Comparison of ENCODE assay signal across 10 cellular contexts in the genomic region with DNA sequence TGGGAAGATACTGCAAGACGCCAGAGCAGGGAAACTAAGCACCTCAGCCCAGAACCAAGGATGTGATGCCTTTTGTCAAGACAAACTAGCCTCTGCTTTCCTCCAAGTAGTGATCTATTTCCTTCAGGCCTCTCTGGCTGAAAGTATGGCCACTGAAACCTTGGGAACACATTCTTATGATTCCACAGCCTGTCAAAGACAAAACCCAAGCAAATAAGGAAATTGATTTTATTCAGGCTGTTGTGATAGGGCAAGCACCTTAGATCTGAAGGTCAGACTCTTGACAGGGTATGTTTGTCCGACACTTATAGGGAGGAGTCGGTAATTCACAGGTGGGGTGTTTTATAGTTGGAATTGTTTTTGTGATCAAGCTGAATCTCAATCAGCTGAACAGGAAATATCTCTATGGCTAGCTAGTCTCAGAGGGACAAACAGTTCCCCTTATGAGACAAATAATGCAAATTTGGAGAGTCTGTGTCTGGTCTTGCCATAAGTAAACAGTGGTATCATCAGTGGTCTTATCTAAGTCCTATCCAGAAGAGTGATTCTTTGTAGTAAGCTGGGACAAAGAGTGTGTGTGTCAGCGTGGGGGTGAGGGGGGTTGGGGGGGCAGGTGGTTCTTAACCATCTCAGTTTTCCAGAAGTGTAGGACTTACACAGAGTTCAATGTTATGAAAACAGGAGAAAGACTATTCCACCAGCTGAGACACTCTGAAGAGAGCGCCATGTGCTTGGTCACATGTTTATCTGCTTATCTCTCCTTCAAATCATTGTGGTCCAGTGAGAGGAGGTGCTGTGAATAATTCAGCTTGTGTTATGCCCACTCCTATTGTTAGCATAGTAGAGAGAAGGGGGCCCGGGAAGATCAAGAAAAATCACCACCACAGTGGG. TPM values are rescaled to one million over a fixed set of nuclear protein-coding genes. Genes with fewer than 3 reads are reported as not detected.
A peak's percentile ranks its signal among the peaks of the same experiment; 100 is the strongest.
DNase-seq lines count a peak whose midpoint lies in the region; ATAC-seq and TF ChIP-seq lines count a peak whose summit lies in the region.
"Had no signal": no experiment of that assay in that cellular context is flagged by ENCODE, and none has a peak within 500 bp of the region (broad histone marks: within the 10 kb centered on the region; RNA-seq: fewer than 3 reads in every experiment).

No MANE protein-coding gene starts in this region.

- dilution Hi-C loops in mammary epithelial cell (cut with HindIII; ENCODE audit: low sequenced_read_pairs), result no loop called here

- no peaks in the 10 kb centered on the region for H3K4me1 ChIP-seq in mammary epithelial cell (ENCODE audit: insufficient read depth, low read length)
- H3K4me1 ChIP-seq in colonic mucosa, result no peaks in the 10 kb centered on the region
- peaks cover 0 to 40% (median 10%) of the 10 kb centered on the region in 4 donors for H3K4me1 ChIP-seq in transverse colon

- peaks cover 4% of the 10 kb centered on the region for H3K36me3 Mint-ChIP-seq in MCF 10A (ENCODE audit: insufficient read depth, unreplicated experiment)
- H3K36me3 Mint-ChIP-seq in activated T-helper 1 cell treated with anti-CD3 and anti-CD28 coated beads, Interleukin-12 subunit alpha, Interleukin-12 subunit beta, Interleukin-2, Interleukin-4 antibody, amounts not matched to agents 30 ng/mL and 10 ng/mL and 1 ng/mL, durations not matched to agents 14 hours and 24 hours and 36 hours (ENCODE audit: low read depth), result no peaks in the 10 kb centered on the region

- no peak for TF ChIP-seq EP300 in transverse colon (IDR thresholded peaks at IDR 0.05; ENCODE audit: low read depth)

- H3K36me3 ChIP-seq in mammary epithelial cell (ENCODE audit: insufficient read depth, low read length) (no peaks in the 10 kb centered on the region), colonic mucosa (no peaks in the 10 kb centered on the region), transverse colon (no peaks in the 10 kb centered on the region)

- intact Hi-C loops in mammary epithelial cell (cut with micrococcal nuclease) (no loop called here), MCF 10A (cut with micrococcal nuclease) (no loop called here), colonic mucosa (cut with DNase I) (no loop called here), transverse colon (cut with DNase I; ENCODE audit: low total_unique reads) (no loop called here)
- intact Hi-C loops in activated T-helper 1 cell treated with anti-CD3 and anti-CD28 coated beads, Interleukin-12 subunit alpha, Interleukin-12 subunit beta, Interleukin-2, Interleukin-4 antibody, amounts not matched to agents 30 ng/mL and 10 ng/mL and 1 ng/mL, durations not matched to agents 14 hours and 24 hours and 36 hours (cut with micrococcal nuclease), result no loop called here

- in situ Hi-C loops in mammary epithelial cell (cut with MboI; ENCODE audit: low sequenced_read_pairs in 2 of 2), result no loop called here
- in situ Hi-C loops in transverse colon (cut with MboI; ENCODE audit: low pct_ligation_motif_present in 1 of 4, low pct_unique_long_range_greater_than_20kb in 1 of 4, low sequenced_read_pairs in 3 of 4), result no loop called here

- no peak for TF ChIP-seq POLR2A in transverse colon (IDR thresholded peaks at IDR 0.05)

- TF ChIP-seq CTCF in mammary epithelial cell (conservative IDR thresholded peaks at IDR 0.05 in 1 of 2, IDR thresholded peaks at IDR 0.05 in 1 of 2; ENCODE audit: extremely low read depth in 1 of 2, insufficient read depth in 1 of 2, low read depth in 1 of 2, low read length in 2 of 2), result no peak
- TF ChIP-seq CTCF in MCF 10A (IDR thresholded peaks at IDR 0.05; ENCODE audit: unreplicated experiment), result no peak
- no peak for TF ChIP-seq CTCF in colonic mucosa (IDR thresholded peaks at IDR 0.05)
- no peak for TF ChIP-seq CTCF in transverse colon (IDR thresholded peaks at IDR 0.05)

- no peaks in the 10 kb centered on the region for H3K9me3 Mint-ChIP-seq in MCF 10A (ENCODE audit: unreplicated experiment)
- H3K9me3 Mint-ChIP-seq in activated T-helper 1 cell treated with anti-CD3 and anti-CD28 coated beads, Interleukin-12 subunit alpha, Interleukin-12 subunit beta, Interleukin-2, Interleukin-4 antibody, amounts not matched to agents 30 ng/mL and 10 ng/mL and 1 ng/mL, durations not matched to agents 14 hours and 24 hours and 36 hours, result no peaks in the 10 kb centered on the region
- H3K9me3 Mint-ChIP-seq: HFFc6 had no signal

- ATAC-seq in HG03432 (IDR thresholded peaks at IDR 0.05; ENCODE audit: unreplicated experiment), result peak; percentile 58

- no peaks in the 10 kb centered on the region for H3K27me3 Mint-ChIP-seq in MCF 10A (ENCODE audit: insufficient read depth, unreplicated experiment)
- H3K27me3 Mint-ChIP-seq in activated T-helper 1 cell treated with anti-CD3 and anti-CD28 coated beads, Interleukin-12 subunit alpha, Interleukin-12 subunit beta, Interleukin-2, Interleukin-4 antibody, amounts not matched to agents 30 ng/mL and 10 ng/mL and 1 ng/mL, durations not matched to agents 14 hours and 24 hours and 36 hours (ENCODE audit: insufficient read depth), result peaks cover 12% of the 10 kb centered on the region

- H3K4me2 ChIP-seq in mammary epithelial cell (ENCODE audit: insufficient read depth, low read depth, low read length), result no peak overlapping the region

- WGBS in mammary epithelial cell (ENCODE audit: low coverage, missing lambda C conversion rate), result 67% methylated on average over 6 of the region's 6 CpGs
- 41 to 44% methylated on average over 5 to 6 of the region's 6 CpGs for WGBS in transverse colon (ENCODE audit: low coverage in 1 of 2), 2 donors

- BruUV-seq in mammary epithelial cell (replicated peaks; lab: Mats Ljungman, UMichigan) (no TSS peak), MCF 10A (replicated peaks; lab: Mats Ljungman, UMichigan) (no TSS peak)

- CTCF ChIA-PET in mammary epithelial cell (lab: Charles Lee; ENCODE audit: low non-redundant PET), result no interaction called here
- CTCF ChIA-PET in MCF 10A (lab: Yijun Ruan, JAX), result interaction anchor here (0.6 kb wide), 1 partner anchor 42 kb away, joined by 3 read pairs; no protein-coding TSS in a partner anchor

- H3K79me2 ChIP-seq in mammary epithelial cell (ENCODE audit: insufficient read depth, low read length), result no peaks in the 10 kb centered on the region

- peak overlapping the region; percentile 37 for H2AFZ ChIP-seq in mammary epithelial cell (ENCODE audit: low read depth, low read length)

- no peaks in the 10 kb centered on the region for H3K27me3 ChIP-seq in mammary epithelial cell (ENCODE audit: insufficient read depth, low read length)
- H3K27me3 ChIP-seq in colonic mucosa, result no peaks in the 10 kb centered on the region
- H3K27me3 ChIP-seq in transverse colon, result no peaks in the 10 kb centered on the region

- no peaks in the 10 kb centered on the region for H3K4me1 Mint-ChIP-seq in MCF 10A (ENCODE audit: insufficient read depth, unreplicated experiment)
- H3K4me1 Mint-ChIP-seq in activated T-helper 1 cell treated with anti-CD3 and anti-CD28 coated beads, Interleukin-12 subunit alpha, Interleukin-12 subunit beta, Interleukin-2, Interleukin-4 antibody, amounts not matched to agents 30 ng/mL and 10 ng/mL and 1 ng/mL, durations not matched to agents 14 hours and 24 hours and 36 hours (ENCODE audit: low read depth), result no peaks in the 10 kb centered on the region

- no peak overlapping the region for H3K27ac Mint-ChIP-seq in MCF 10A (ENCODE audit: low read depth, unreplicated experiment)
- H3K27ac Mint-ChIP-seq in activated T-helper 1 cell treated with anti-CD3 and anti-CD28 coated beads, Interleukin-12 subunit alpha, Interleukin-12 subunit beta, Interleukin-2, Interleukin-4 antibody, amounts not matched to agents 30 ng/mL and 10 ng/mL and 1 ng/mL, durations not matched to agents 14 hours and 24 hours and 36 hours, result no peak overlapping the region
- H3K27ac Mint-ChIP-seq: HFFc6 had no signal

- no peaks in the 10 kb centered on the region for H3K9me3 ChIP-seq in mammary epithelial cell (replicated peaks; ENCODE audit: insufficient read depth, low read length)
- no peaks in the 10 kb centered on the region for H3K9me3 ChIP-seq in colonic mucosa
- no peaks in the 10 kb centered on the region for H3K9me3 ChIP-seq in transverse colon

- H3K4me3 ChIP-seq in mammary epithelial cell (replicated peaks in 1 of 3; ENCODE audit: insufficient read depth in 1 of 3, low read depth in 2 of 3, low read length in 3 of 3) (no peak overlapping the region), colonic mucosa (no peak overlapping the region), transverse colon (no peak overlapping the region)

- H3K27ac ChIP-seq in mammary epithelial cell (ENCODE audit: insufficient read depth, low read depth, low read length) (no peak overlapping the region), colonic mucosa (peak overlapping the region; percentile 80), transverse colon (peak overlapping the region; percentile 76 to 80 (median 77))

- H3K9ac ChIP-seq in mammary epithelial cell (ENCODE audit: insufficient read depth, low read length), result no peak overlapping the region
- peak overlapping the region; percentile 18 to 48 for H3K9ac ChIP-seq in colonic mucosa (ENCODE audit: low read depth in 2 of 2, low read length in 2 of 2)

- H3K4me3 Mint-ChIP-seq in MCF 10A (ENCODE audit: unreplicated experiment), result no peak overlapping the region
- H3K4me3 Mint-ChIP-seq in activated T-helper 1 cell treated with anti-CD3 and anti-CD28 coated beads, Interleukin-12 subunit alpha, Interleukin-12 subunit beta, Interleukin-2, Interleukin-4 antibody, amounts not matched to agents 30 ng/mL and 10 ng/mL and 1 ng/mL, durations not matched to agents 14 hours and 24 hours and 36 hours, result no peak overlapping the region
- H3K4me3 Mint-ChIP-seq: HFFc6 had no signal

- H4K20me1 ChIP-seq in mammary epithelial cell (ENCODE audit: insufficient read depth, low read length), result no peaks in the 10 kb centered on the region

- DNase-seq in mammary epithelial cell (no peak), MCF 10A (ENCODE audit: unreplicated experiment) (no peak), colonic mucosa (peak; percentile 41), transverse colon (no peak), A172 (ENCODE audit: low spot score) (no peak), midbrain (lab: John Stamatoyannopoulos, UW) (no peak)
- DNase-seq in activated T-helper 1 cell treated with anti-CD3 and anti-CD28 coated beads, Interleukin-12 subunit alpha, Interleukin-12 subunit beta, Interleukin-2, Interleukin-4 antibody, amounts not matched to agents 30 ng/mL and 10 ng/mL and 1 ng/mL, durations not matched to agents 14 hours and 24 hours and 36 hours (ENCODE audit: low spot score), result no peak
- DNase-seq: HFFc6, NCI-H226 had no signal

- POLR2A ChIA-PET in MCF 10A (lab: Yijun Ruan, JAX), result interaction anchor here (0.6 to 7.4 kb wide), 4 partner anchors 8 to 71 kb away, joined by 3 to 79 read pairs (median 3); a partner anchor contains a TSS

RNA-seq across cellular contexts. Expression of a gene that starts 6.7 kb away (rescaled TPM):
- total RNA-seq in mammary epithelial cell (10 to 100 TPM; 12.3 to 20.1 TPM), MCF 10A (2022) (35.0 and 37.7 TPM in 2 replicates), colonic mucosa (10 to 100 TPM; 24.2 to 31.9 TPM), transverse colon (10 to 100 TPM; 19.1 to 37.4 (median 25.7) TPM)
- polyA plus RNA-seq in mammary epithelial cell, result 33.4 TPM
- 26.9 TPM for polyA minus RNA-seq in mammary epithelial cell
- total RNA-seq in A172 (2014; rRNA removed; shearing (Covaris generic)), result 35.3 and 43.4 TPM in 2 replicates
- total RNA-seq in activated T-helper 1 cell treated with anti-CD3 and anti-CD28 coated beads, Interleukin-12 subunit alpha, Interleukin-12 subunit beta, Interleukin-2, Interleukin-4 antibody, amounts not matched to agents 30 ng/mL and 10 ng/mL and 1 ng/mL, durations not matched to agents 14 hours and 24 hours and 36 hours, result 37.6 and 41.7 TPM in 2 replicates

RNA-seq across cellular contexts. Expression of a gene that starts 18.7 kb away (rescaled TPM):
- total RNA-seq in mammary epithelial cell (100 to 1,000 TPM; 137 to 189 TPM), MCF 10A (2022) (173 and 218 TPM in 2 replicates), colonic mucosa (100 to 1,000 TPM in 1 of 2 donors, 10 to 100 TPM in 1; 91.2 to 132 TPM), transverse colon (10 to 100 TPM; 34.4 to 52.5 (median 46.5) TPM)
- 50.3 TPM for polyA plus RNA-seq in mammary epithelial cell
- polyA minus RNA-seq in mammary epithelial cell, result 86.8 TPM
- 227 and 236 TPM in 2 replicates for total RNA-seq in A172 (2014; rRNA removed; shearing (Covaris generic))
- 244 and 247 TPM in 2 replicates for total RNA-seq in activated T-helper 1 cell treated with anti-CD3 and anti-CD28 coated beads, Interleukin-12 subunit alpha, Interleukin-12 subunit beta, Interleukin-2, Interleukin-4 antibody, amounts not matched to agents 30 ng/mL and 10 ng/mL and 1 ng/mL, durations not matched to agents 14 hours and 24 hours and 36 hours
